In genomic region chr22:40753114-40753513, GRCh38 we compare ENCODE assay signal across 12 cellular contexts.
DNase-seq lines count a peak whose midpoint lies in the region; ATAC-seq and TF ChIP-seq lines count a peak whose summit lies in the region.
"Had no signal": no experiment of that assay in that cellular context is flagged by ENCODE, and none has a peak within 500 bp of the region (broad histone marks: within the 10 kb centered on the region; RNA-seq: fewer than 3 reads in every experiment).

No MANE protein-coding gene starts in this region.

- H4K91ac ChIP-seq in trophoblast cell (ENCODE audit: low read depth, low read length) = peak overlapping the region; percentile 90

- peak overlapping the region; percentile 78 for H2AK5ac ChIP-seq in trophoblast cell (ENCODE audit: low read length)

- H2BK5ac ChIP-seq in trophoblast cell (ENCODE audit: low read depth, low read length, poor library complexity) = peak overlapping the region; percentile 10

- H3K9me3 ChIP-seq in trophoblast cell (ENCODE audit: insufficient read depth, low read depth, low read length) (peaks cover 14% of the 10 kb centered on the region), gastroesophageal sphincter (no peaks in the 10 kb centered on the region)
- peaks cover 5% of the 10 kb centered on the region for H3K9me3 ChIP-seq in CD4-positive, alpha-beta T cell (ENCODE audit: control insufficient read depth, low read length)

- CTCF ChIA-PET in CD4-positive, alpha-beta T cell (lab: Charles Lee) = interaction anchor here (0.6 to 1.6 kb wide), 2 partner anchors 38 to 70 kb away, joined by 3 to 4 read pairs; no protein-coding TSS in a partner anchor

- peak overlapping the region; percentile 80 for H4K8ac ChIP-seq in trophoblast cell (ENCODE audit: low read depth, low read length)

- H3K79me2 ChIP-seq in trophoblast cell (ENCODE audit: control insufficient read depth, insufficient read depth, low read length, poor library complexity) = no peaks in the 10 kb centered on the region

- no peak overlapping the region for H3K27ac ChIP-seq in dorsolateral prefrontal cortex
- H3K27ac ChIP-seq in trophoblast cell (ENCODE audit: low read depth, low read length) = peak overlapping the region; percentile 12
- H3K27ac ChIP-seq in CD4-positive, alpha-beta T cell (ENCODE audit: low read depth, low read length) = no peak overlapping the region
- no peak overlapping the region for H3K27ac ChIP-seq in gastroesophageal sphincter

- POLR2A ChIA-PET in CD4-positive, alpha-beta T cell (lab: Charles Lee) = no interaction called here

- H3K4me3 Mint-ChIP-seq in CD4-positive, alpha-beta T cell = no peak overlapping the region
- H3K4me3 Mint-ChIP-seq: CD14-positive monocyte; CD8-positive, alpha-beta memory T cell had no signal

- no peaks in the 10 kb centered on the region for H3K36me3 Mint-ChIP-seq in CD4-positive, alpha-beta T cell (ENCODE audit: low read depth)
- H3K36me3 Mint-ChIP-seq: CD14-positive monocyte; CD8-positive, alpha-beta memory T cell had no signal

- H3K27ac Mint-ChIP-seq in CD4-positive, alpha-beta T cell = no peak overlapping the region

- H3K4me3 ChIP-seq in dorsolateral prefrontal cortex (no peak overlapping the region), trophoblast cell (ENCODE audit: low read depth, low read length) (no peak overlapping the region), gastroesophageal sphincter (no peak overlapping the region)

- peak overlapping the region; percentile 88 for H2BK12ac ChIP-seq in trophoblast cell (ENCODE audit: low read length)

- H3K36me3 ChIP-seq in trophoblast cell (ENCODE audit: control insufficient read depth in 1 of 2, insufficient read depth in 2 of 2, low read length in 2 of 2) (no peaks in the 10 kb centered on the region), gastroesophageal sphincter (no peaks in the 10 kb centered on the region)

- H3K4me1 Mint-ChIP-seq in CD4-positive, alpha-beta T cell (ENCODE audit: low read depth) = peaks cover 5% of the 10 kb centered on the region
- H3K4me1 Mint-ChIP-seq: CD14-positive monocyte; CD8-positive, alpha-beta memory T cell had no signal

- H3K27me3 Mint-ChIP-seq in CD4-positive, alpha-beta T cell = no peaks in the 10 kb centered on the region

- H4K12ac ChIP-seq in trophoblast cell (ENCODE audit: low read depth, low read length) = no peak overlapping the region

- no peak overlapping the region for H3K4me2 ChIP-seq in trophoblast cell (ENCODE audit: low read length)

- H2BK120ac ChIP-seq in trophoblast cell (ENCODE audit: insufficient read depth, low read length, poor library complexity) = peak overlapping the region; percentile 78

- no peak for TF ChIP-seq CTCF in dorsolateral prefrontal cortex (IDR thresholded peaks at IDR 0.05 in 54 of 56, conservative IDR thresholded peaks at IDR 0.05 in 2 of 56; ENCODE audit: low read depth in 1 of 56, partially characterized antibody in 56 of 56)
- no peak for TF ChIP-seq CTCF in CD4-positive, alpha-beta T cell (IDR thresholded peaks at IDR 0.05)
- TF ChIP-seq CTCF in gastroesophageal sphincter (IDR thresholded peaks at IDR 0.05) = no peak

- peak overlapping the region; percentile 56 for H3K4ac ChIP-seq in trophoblast cell (ENCODE audit: low read depth, low read length)

- peak overlapping the region; percentile 19 for H2AFZ ChIP-seq in trophoblast cell (ENCODE audit: insufficient read depth, low read length, poor library complexity)

- H3K4me1 ChIP-seq in trophoblast cell (ENCODE audit: control insufficient read depth in 1 of 2, insufficient read depth in 2 of 2, low read length in 2 of 2) (peaks cover 3 to 24% of the 10 kb centered on the region in 2 experiments), gastroesophageal sphincter (peaks cover 0 to 19% (median 0%) of the 10 kb centered on the region in 3 donors)
- H3K4me1 ChIP-seq: Caco-2 had no signal

- no peak for TF ChIP-seq POLR2A in gastroesophageal sphincter (IDR thresholded peaks at IDR 0.05)

- DNase-seq in dorsolateral prefrontal cortex = peak in 6 of 10 donors; percentile 13 to 52 (median 32)
- peak; percentile 42 for DNase-seq in medulla oblongata (ENCODE audit: extremely low spot score)
- no peak for DNase-seq in trophoblast cell
- DNase-seq in CD4-positive, alpha-beta T cell = no peak
- DNase-seq in HUDEP-2 (lab: John Stamatoyannopoulos, UW; ENCODE audit: unreplicated experiment in 76 of 76) = no peak
- DNase-seq: Caco-2; CD8-positive, alpha-beta memory T cell; GF-D8; H7 had no signal

- peak overlapping the region; percentile 51 for H3K14ac ChIP-seq in trophoblast cell (ENCODE audit: low read length)

- TF ChIP-seq EP300 in gastroesophageal sphincter (IDR thresholded peaks at IDR 0.05) = no peak

- no peak for ATAC-seq in CD4-positive, alpha-beta T cell (ENCODE audit: poor library complexity)
- no peak for ATAC-seq in GM21515 (IDR thresholded peaks at IDR 0.05; ENCODE audit: unreplicated experiment)
- no peak for ATAC-seq in gastroesophageal sphincter

- peaks cover 2% of the 10 kb centered on the region for H3K9me3 Mint-ChIP-seq in CD4-positive, alpha-beta T cell
- H3K9me3 Mint-ChIP-seq: CD8-positive, alpha-beta memory T cell had no signal

- WGBS in trophoblast cell (ENCODE audit: extremely low coverage, insufficient coverage, insufficient read length) = no CpG with 5 or more reads among the region's 11 CpGs
- 100% methylated on average over 2 to 4 of the region's 11 CpGs for WGBS in gastroesophageal sphincter (ENCODE audit: low coverage in 1 of 2), 2 donors

- intact Hi-C loops in dorsolateral prefrontal cortex (cut with DNase I) = loop anchor here in 1 of 2 donors (10.0 kb wide), 1 partner anchor 68 kb away; no protein-coding TSS in a partner anchor
- intact Hi-C loops in CD4-positive, alpha-beta T cell (cut with DNase I, micrococcal nuclease) = no loop called here

- peak overlapping the region; percentile 4 for H3K18ac ChIP-seq in trophoblast cell (ENCODE audit: low read length)

- H3K27me3 ChIP-seq in dorsolateral prefrontal cortex = no peaks in the 10 kb centered on the region
- no peaks in the 10 kb centered on the region for H3K27me3 ChIP-seq in trophoblast cell (ENCODE audit: insufficient read depth, low read length)
- H3K27me3 ChIP-seq in CD4-positive, alpha-beta T cell (ENCODE audit: control insufficient read depth, insufficient read depth, low read length) = no peaks in the 10 kb centered on the region
- no peaks in the 10 kb centered on the region for H3K27me3 ChIP-seq in gastroesophageal sphincter

- H3K9ac ChIP-seq in trophoblast cell (ENCODE audit: low read length) = no peak overlapping the region

- H3K79me1 ChIP-seq in trophoblast cell (ENCODE audit: low read length) = peaks cover 41% of the 10 kb centered on the region

- H3K23ac ChIP-seq in trophoblast cell (ENCODE audit: low read length) = no peak overlapping the region

Comparison
In these comparisons a context has a peak if more than half of its experiments do, and no peak if none do; other contexts are left out.
1. DNase-seq: peak in dorsolateral prefrontal cortex (6 of 10) and medulla oblongata (single experiment); none in trophoblast cell (0 of 2), CD4-positive, alpha-beta T cell (0 of 10) and HUDEP-2 (0 of 76).